In genomic region chr20:56765172-56766073, GRCh38 we compare ENCODE assay signal across 23 cellular contexts.
DNase-seq lines count a peak whose midpoint lies in the region; ATAC-seq and TF ChIP-seq lines count a peak whose summit lies in the region.
"Had no signal": no experiment of that assay in that cellular context is flagged by ENCODE, and none has a peak within 500 bp of the region (broad histone marks: within the 10 kb centered on the region; RNA-seq: fewer than 3 reads in every experiment).

No MANE protein-coding gene starts in this region.

- H3K36me3 Mint-ChIP-seq in WTC11: no peaks in the 10 kb centered on the region
- H3K36me3 Mint-ChIP-seq: activated naive CD8-positive, alpha-beta T cell treated with anti-CD3 and anti-CD28 coated beads, Interleukin-2, amount 10 ng/mL, durations not matched to agents 7 days and 5 days had no signal

- H3K36me3 ChIP-seq in SK-N-SH (replicated peaks in 1 of 2; ENCODE audit: control insufficient read depth in 1 of 2, insufficient read depth in 2 of 2, low read length in 1 of 2): no peaks in the 10 kb centered on the region
- H3K36me3 ChIP-seq in BE2C: no peaks in the 10 kb centered on the region
- H3K36me3 ChIP-seq: BLaER1 treated with 17β-estradiol and CSF1 and Interleukin-3, amounts not matched to agents 10 nM and 100 nM; WERI-Rb-1 had no signal

- H3K9me3 Mint-ChIP-seq in WTC11: peaks cover 4% of the 10 kb centered on the region; the same call in 1 of the 2 replicates
- H3K9me3 Mint-ChIP-seq: T-helper 2 cell treated with Interferon-gamma antibody and Interleukin-4, amounts not matched to agents 5 μg/mL and 100 μg/mL, for 36 hours had no signal

- H3K27ac ChIP-seq in SK-N-SH (ENCODE audit: low read depth in 2 of 2, low read length in 1 of 2) (no peak overlapping the region), foreskin keratinocyte (peak overlapping the region; percentile 11)
- H3K27ac ChIP-seq: 22Rv1; BLaER1 treated with 17β-estradiol and CSF1 and Interleukin-3, amounts not matched to agents 10 nM and 100 nM; testis; WERI-Rb-1 had no signal

- H3K4me3 ChIP-seq in SK-N-SH (ENCODE audit: low read depth in 2 of 2, low read length in 1 of 2) (no peak overlapping the region), BE2C (ENCODE audit: low read depth, low read length) (no peak overlapping the region)
- H3K4me3 ChIP-seq: BLaER1 treated with 17β-estradiol and CSF1 and Interleukin-3, amounts not matched to agents 10 nM and 100 nM; testis had no signal

- H3K4me1 Mint-ChIP-seq in WTC11: peaks cover 2% of the 10 kb centered on the region; the same call in 1 of the 2 replicates
- H3K4me1 Mint-ChIP-seq: activated naive CD8-positive, alpha-beta T cell treated with anti-CD3 and anti-CD28 coated beads, Interleukin-2, amount 10 ng/mL, durations not matched to agents 7 days and 5 days had no signal

- POLR2A ChIA-PET in SK-N-SH (lab: Yijun Ruan, JAX): no interaction called here
- POLR2A ChIA-PET in WTC11 (lab: Charles Lee): no interaction called here

- no peak for DNase-seq in SK-N-SH
- DNase-seq in WTC11 (ENCODE audit: low spot score): no peak
- DNase-seq in foreskin keratinocyte: peak; percentile 56 to 82
- no peak for DNase-seq in LoVo (ENCODE audit: low spot score)
- DNase-seq in BE2C: no peak
- DNase-seq: activated CD4-positive, alpha-beta T cell treated with anti-CD3 and anti-CD28 coated beads, Interleukin-2, amount 50 U/mL, for 4 hours; activated CD8-positive, alpha-beta memory T cell treated with anti-CD3 and anti-CD28 coated beads, Interleukin-2, amount 50 U/mL, for 48 hours; activated naive CD8-positive, alpha-beta T cell treated with anti-CD3 and anti-CD28 coated beads, Interleukin-2, amount 10 ng/mL, durations not matched to agents 7 days and 5 days; cerebellar nuclear complex; erythroblast; KG1; NCI-H82; nucleus accumbens; stimulated activated CD4-positive, alpha-beta T cell treated with anti-CD3 and anti-CD28 coated beads, Interleukin-4, amount 100 ng/mL, for 1 hour; stimulated activated naive CD4-positive, alpha-beta T cell; testis; WERI-Rb-1 had no signal

- 17% methylated on average over 12 of the region's 12 CpGs for WGBS in SK-N-SH (ENCODE audit: low lambda C conversion rate)

- no peak overlapping the region for H3K27ac Mint-ChIP-seq in WTC11
- H3K27ac Mint-ChIP-seq: activated naive CD8-positive, alpha-beta T cell treated with anti-CD3 and anti-CD28 coated beads, Interleukin-2, amount 10 ng/mL, durations not matched to agents 7 days and 5 days; T-helper 2 cell treated with Interferon-gamma antibody and Interleukin-4, amounts not matched to agents 5 μg/mL and 100 μg/mL, for 36 hours had no signal

- H2AFZ ChIP-seq in SK-N-SH (ENCODE audit: low read depth): no peak overlapping the region

- H3K4me1 ChIP-seq in SK-N-SH (ENCODE audit: control insufficient read depth in 1 of 2, insufficient read depth in 2 of 2, low read depth in 1 of 2, low read length in 1 of 2) (no peaks in the 10 kb centered on the region), foreskin keratinocyte (peaks cover 14% of the 10 kb centered on the region), BE2C (no peaks in the 10 kb centered on the region)
- H3K4me1 ChIP-seq: BLaER1 treated with 17β-estradiol and CSF1 and Interleukin-3, amounts not matched to agents 10 nM and 100 nM; testis had no signal

- H3F3A ChIP-seq in SK-N-SH (replicated peaks; ENCODE audit: insufficient read depth): no peaks in the 10 kb centered on the region

- no peak overlapping the region for H3K4me3 Mint-ChIP-seq in WTC11
- H3K4me3 Mint-ChIP-seq: activated naive CD8-positive, alpha-beta T cell treated with anti-CD3 and anti-CD28 coated beads, Interleukin-2, amount 10 ng/mL, durations not matched to agents 7 days and 5 days; T-helper 2 cell treated with Interferon-gamma antibody and Interleukin-4, amounts not matched to agents 5 μg/mL and 100 μg/mL, for 36 hours had no signal

- TF ChIP-seq CTCF in SK-N-SH (IDR thresholded peaks at IDR 0.05) (no peak), WTC11 (IDR thresholded peaks at IDR 0.05) (no peak), foreskin keratinocyte (conservative IDR thresholded peaks at IDR 0.05) (no peak), BE2C (IDR thresholded peaks at IDR 0.05; ENCODE audit: low read depth, low read length) (no peak)

- no peak for TF ChIP-seq RAD21 in SK-N-SH (IDR thresholded peaks at IDR 0.05; ENCODE audit: low read length)

- ATAC-seq in SK-N-SH treated with all-trans-retinoic acid at 6 μM for 48 hours: no peak
- ATAC-seq in WTC11: no peak
- ATAC-seq in foreskin keratinocyte: peak; percentile 54
- no peak for ATAC-seq in GM18502 (IDR thresholded peaks at IDR 0.05; ENCODE audit: poor library complexity, unreplicated experiment)
- ATAC-seq in GM19395 (IDR thresholded peaks at IDR 0.05; ENCODE audit: unreplicated experiment): no peak

- no peaks in the 10 kb centered on the region for H4K20me1 ChIP-seq in SK-N-SH (ENCODE audit: insufficient read depth)
- H4K20me1 ChIP-seq: BLaER1 treated with 17β-estradiol and CSF1 and Interleukin-3, amounts not matched to agents 10 nM and 100 nM had no signal

- H3K4me2 ChIP-seq in SK-N-SH: no peak overlapping the region
- H3K4me2 ChIP-seq: BLaER1 treated with 17β-estradiol and CSF1 and Interleukin-3, amounts not matched to agents 10 nM and 100 nM had no signal

- H3K9me3 ChIP-seq in SK-N-SH (no peaks in the 10 kb centered on the region), BE2C (no peaks in the 10 kb centered on the region)
- H3K9me3 ChIP-seq: testis had no signal

- H3K9me2 ChIP-seq in SK-N-SH: no peaks in the 10 kb centered on the region

- CTCF ChIA-PET in SK-N-SH (lab: Yijun Ruan, JAX): no interaction called here
- CTCF ChIA-PET in WTC11 (lab: Charles Lee): interaction anchor here (0.9 kb wide), 1 partner anchor 135 kb away, joined by 3 read pairs; no protein-coding TSS in a partner anchor

- no peak overlapping the region for H3K9ac ChIP-seq in SK-N-SH
- H3K9ac ChIP-seq: BLaER1 treated with 17β-estradiol and CSF1 and Interleukin-3, amounts not matched to agents 10 nM and 100 nM had no signal

- H3K79me2 ChIP-seq in SK-N-SH (ENCODE audit: insufficient read depth): no peaks in the 10 kb centered on the region

- TF ChIP-seq EP300 in SK-N-SH (IDR thresholded peaks at IDR 0.05; ENCODE audit: borderline replicate concordance in 1 of 2, low read depth in 1 of 2, low read length in 1 of 2): no peak

- peaks cover 2% of the 10 kb centered on the region; the same call in 1 of the 2 replicates for H3K27me3 Mint-ChIP-seq in WTC11 (ENCODE audit: low read depth)
- H3K27me3 Mint-ChIP-seq: activated naive CD8-positive, alpha-beta T cell treated with anti-CD3 and anti-CD28 coated beads, Interleukin-2, amount 10 ng/mL, durations not matched to agents 7 days and 5 days had no signal

- peaks cover 9% of the 10 kb centered on the region; the same call in 1 of the 2 replicates for H3K27me3 ChIP-seq in SK-N-SH (ENCODE audit: insufficient read depth)
- no peaks in the 10 kb centered on the region for H3K27me3 ChIP-seq in foreskin keratinocyte
- H3K27me3 ChIP-seq in BE2C: no peaks in the 10 kb centered on the region
- H3K27me3 ChIP-seq: BLaER1 treated with 17β-estradiol and CSF1 and Interleukin-3, amounts not matched to agents 10 nM and 100 nM; testis had no signal

TF ChIP-seq in SK-N-SH, 30 proteins besides CTCF, POLR2A, EP300 and RAD21:
- TF ChIP-seq USF1 (IDR thresholded peaks at IDR 0.05; ENCODE audit: borderline replicate concordance, low read depth) (peak; percentile 14; the same call in 1 of the 2 replicates), POLR2AphosphoS5 (IDR thresholded peaks at IDR 0.05; ENCODE audit: low read depth, low read length) (no peak)

TF ChIP-seq in SK-N-SH treated with all-trans-retinoic acid at 6 μM for 48 hours, 23 proteins besides CTCF, POLR2A, EP300 and RAD21:
- TF ChIP-seq ZNF565 (CRISPR knock-in tag; conservative IDR thresholded peaks at IDR 0.05; ENCODE audit: low read depth) (no peak), GLIS3 (CRISPR knock-in tag; IDR thresholded peaks at IDR 0.05) (no peak), ZC3H10 (CRISPR knock-in tag; IDR thresholded peaks at IDR 0.05) (no peak), ESRRG (CRISPR knock-in tag; IDR thresholded peaks at IDR 0.05) (no peak)
- TF ChIP-seq, protein P1, sequence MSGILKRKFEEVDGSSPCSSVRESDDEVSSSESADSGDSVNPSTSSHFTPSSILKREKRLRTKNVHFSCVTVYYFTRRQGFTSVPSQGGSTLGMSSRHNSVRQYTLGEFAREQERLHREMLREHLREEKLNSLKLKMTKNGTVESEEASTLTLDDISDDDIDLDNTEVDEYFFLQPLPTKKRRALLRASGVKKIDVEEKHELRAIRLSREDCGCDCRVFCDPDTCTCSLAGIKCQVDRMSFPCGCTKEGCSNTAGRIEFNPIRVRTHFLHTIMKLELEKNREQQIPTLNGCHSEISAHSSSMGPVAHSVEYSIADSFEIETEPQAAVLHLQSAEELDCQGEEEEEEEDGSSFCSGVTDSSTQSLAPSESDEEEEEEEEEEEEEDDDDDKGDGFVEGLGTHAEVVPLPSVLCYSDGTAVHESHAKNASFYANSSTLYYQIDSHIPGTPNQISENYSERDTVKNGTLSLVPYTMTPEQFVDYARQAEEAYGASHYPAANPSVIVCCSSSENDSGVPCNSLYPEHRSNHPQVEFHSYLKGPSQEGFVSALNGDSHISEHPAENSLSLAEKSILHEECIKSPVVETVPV (CRISPR knock-in tag; IDR thresholded peaks at IDR 0.05): no peak

TF ChIP-seq in WTC11, 78 proteins besides CTCF, POLR2A, EP300 and RAD21 (continues in another document):
- TF ChIP-seq ZNF396 (CRISPR knock-in tag; IDR thresholded peaks at IDR 0.05; ENCODE audit: borderline replicate concordance): no peak
- TF ChIP-seq USF1 (CRISPR knock-in tag; IDR thresholded peaks at IDR 0.05): 0 out of 2 replicates have a peak, but pooled peaks have one; percentile 57
- TF ChIP-seq, protein P2, sequence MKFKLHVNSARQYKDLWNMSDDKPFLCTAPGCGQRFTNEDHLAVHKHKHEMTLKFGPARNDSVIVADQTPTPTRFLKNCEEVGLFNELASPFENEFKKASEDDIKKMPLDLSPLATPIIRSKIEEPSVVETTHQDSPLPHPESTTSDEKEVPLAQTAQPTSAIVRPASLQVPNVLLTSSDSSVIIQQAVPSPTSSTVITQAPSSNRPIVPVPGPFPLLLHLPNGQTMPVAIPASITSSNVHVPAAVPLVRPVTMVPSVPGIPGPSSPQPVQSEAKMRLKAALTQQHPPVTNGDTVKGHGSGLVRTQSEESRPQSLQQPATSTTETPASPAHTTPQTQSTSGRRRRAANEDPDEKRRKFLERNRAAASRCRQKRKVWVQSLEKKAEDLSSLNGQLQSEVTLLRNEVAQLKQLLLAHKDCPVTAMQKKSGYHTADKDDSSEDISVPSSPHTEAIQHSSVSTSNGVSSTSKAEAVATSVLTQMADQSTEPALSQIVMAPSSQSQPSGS (CRISPR knock-in tag; IDR thresholded peaks at IDR 0.05; ENCODE audit: borderline replicate concordance, low read depth): no peak

Comparison
In these comparisons a context has a peak if more than half of its experiments do, and no peak if none do; other contexts are left out.
1. DNase-seq: peak in foreskin keratinocyte (2 of 2); none in SK-N-SH (single experiment), WTC11 (single experiment), LoVo (single experiment) and BE2C (single experiment).
2. Of the 6 proteins assayed by ChIP-seq in both WTC11 and SK-N-SH: peak only in WTC11: USF2; only in SK-N-SH: none; in both: USF1; in neither: 4.